ENCODE assay signal across 20 cellular contexts in genomic region chr1:40977721-40978120, GRCh38. TPM values are rescaled to one million over a fixed set of nuclear protein-coding genes. Genes with fewer than 3 reads are reported as not detected.
DNase-seq lines count a peak whose midpoint lies in the region; FAIRE-seq and TF ChIP-seq lines count a peak whose summit lies in the region.
"Had no signal": no experiment of that assay in that cellular context is flagged by ENCODE, and none has a peak within 500 bp of the region (broad histone marks: within the 10 kb centered on the region; RNA-seq: fewer than 3 reads in every experiment).

No MANE protein-coding gene starts in this region.

- H3K9me2 ChIP-seq in GM23248 (ENCODE audit: insufficient read depth), result no peaks in the 10 kb centered on the region

- no peak overlapping the region for H3K4me2 ChIP-seq in GM23248 (ENCODE audit: unreplicated experiment)
- H3K4me2 ChIP-seq in astrocyte (ENCODE audit: low read length), result no peak overlapping the region
- H3K4me2 ChIP-seq: KMS-11 had no signal

- peak overlapping the region; percentile 96 for H3K27ac Mint-ChIP-seq in astrocyte (ENCODE audit: unreplicated experiment)
- H3K27ac Mint-ChIP-seq: memory B cell had no signal

- H3K36me3 Mint-ChIP-seq in astrocyte (ENCODE audit: low read depth, unreplicated experiment), result no peaks in the 10 kb centered on the region
- H3K36me3 Mint-ChIP-seq: memory B cell had no signal

- H3K4me1 Mint-ChIP-seq in astrocyte (ENCODE audit: low read depth, unreplicated experiment), result peaks cover 43% of the 10 kb centered on the region

- in situ Hi-C loops in ACHN (cut with HindIII; ENCODE audit: low pct_ligation_motif_present, low pct_unique_long_range_greater_than_20kb, low sequenced_read_pairs) (no loop called here), GM23248 (cut with MboI) (no loop called here)

- H3F3A ChIP-seq in GM23248 (ENCODE audit: insufficient read depth), result peaks cover 27% of the 10 kb centered on the region

- no peaks in the 10 kb centered on the region for H3K27me3 ChIP-seq in GM23248 (replicated peaks; ENCODE audit: insufficient read depth)
- H3K27me3 ChIP-seq in astrocyte (ENCODE audit: insufficient read depth, low read length), result no peaks in the 10 kb centered on the region
- H3K27me3 ChIP-seq in SJCRH30, result no peaks in the 10 kb centered on the region

- H4K20me1 ChIP-seq in GM23248 (ENCODE audit: insufficient read depth) (no peaks in the 10 kb centered on the region), astrocyte (ENCODE audit: insufficient read depth, low read length) (peaks cover 23% of the 10 kb centered on the region)

- H2AFZ ChIP-seq in GM23248 (no peak overlapping the region), astrocyte (ENCODE audit: low read depth, low read length) (no peak overlapping the region)

- no peak overlapping the region for H3K4me3 Mint-ChIP-seq in astrocyte (ENCODE audit: unreplicated experiment)

- no peaks in the 10 kb centered on the region for H3K27me3 Mint-ChIP-seq in astrocyte (ENCODE audit: low read depth, unreplicated experiment)
- H3K27me3 Mint-ChIP-seq: memory B cell had no signal

- FAIRE-seq in astrocyte (lab: Jason Lieb, UNC), result no peak
- FAIRE-seq: TTC549 had no signal

- peaks cover 24% of the 10 kb centered on the region for H3K4me1 ChIP-seq in GM23248 (ENCODE audit: insufficient read depth)
- H3K4me1 ChIP-seq in astrocyte (ENCODE audit: insufficient read depth, low read length), result peaks cover 27% of the 10 kb centered on the region
- peaks cover 51% of the 10 kb centered on the region for H3K4me1 ChIP-seq in mesodermal cell (ENCODE audit: control insufficient read depth, insufficient read depth, low read length, poor library complexity, severe bottlenecking)
- H3K4me1 ChIP-seq in SJCRH30, result peaks cover 5% of the 10 kb centered on the region; the same call in 1 of the 2 replicates

- H3K9ac ChIP-seq in GM23248 (no peak overlapping the region), astrocyte (ENCODE audit: low read length) (no peak overlapping the region)
- H3K9ac ChIP-seq: KMS-11 had no signal

- H3K36me3 ChIP-seq in GM23248 (ENCODE audit: low read depth) (no peaks in the 10 kb centered on the region), astrocyte (ENCODE audit: insufficient read depth, low read length) (peaks cover 2% of the 10 kb centered on the region), mesodermal cell (ENCODE audit: control insufficient read depth, insufficient read depth, low read length) (peaks cover 13% of the 10 kb centered on the region), SJCRH30 (peaks cover 9% of the 10 kb centered on the region)

- H3K4me3 ChIP-seq in GM23248 (no peak overlapping the region), astrocyte (ENCODE audit: insufficient read depth, low read depth, low read length) (no peak overlapping the region), mesodermal cell (ENCODE audit: extremely low read depth, insufficient read depth, low read length, poor library complexity, severe bottlenecking) (no peak overlapping the region), SJCRH30 (no peak overlapping the region)

- TF ChIP-seq CTCF in astrocyte (IDR thresholded peaks at IDR 0.05; ENCODE audit: insufficient read depth, low read depth, low read length), result no peak

- DNase-seq in ACHN (peak; percentile 22), GM23248 (peak; percentile 23), astrocyte (ENCODE audit: low read depth) (peak; percentile 47), SJCRH30 (no peak), germinal center (ENCODE audit: low spot score) (no peak), nucleus accumbens (lab: John Stamatoyannopoulos, UW) (no peak), NCI-H526 (lab: John Stamatoyannopoulos, UW) (no peak)
- DNase-seq: activated CD4-positive, alpha-beta T cell treated with anti-CD3 and anti-CD28 coated beads for 48 hours; activated gamma-delta T cell treated with Interleukin-2 at 50 U/mL for 16 hours; anterior cingulate cortex; DMS79 treated with DMSO at 0.1 percent for 48 hours; foreskin melanocyte; NCI-H1092; NCI-H2081; NCI-H510A treated with DMSO at 0.1 percent for 48 hours; stimulated activated CD8-positive, alpha-beta memory T cell treated with anti-CD3 and anti-CD28 coated beads, Interleukin-4, amount 100 ng/mL, for 48 hours had no signal

- 100% methylated on average over 1 of the region's 1 CpG for WGBS in GM23248 (ENCODE audit: low coverage in 1 of 2, low lambda C conversion rate in 2 of 2, missing lambda C conversion rate in 2 of 2), 2 experiments
- WGBS in mesodermal cell (ENCODE audit: insufficient coverage in 2 of 2), 2 experiments, result no CpG with 5 or more reads among the region's 1 CpG

- H3K27ac ChIP-seq in GM23248, result no peak overlapping the region; the same call in 1 of the 2 replicates
- H3K27ac ChIP-seq in astrocyte (ENCODE audit: low read depth, low read length), result peak overlapping the region; percentile 66
- H3K27ac ChIP-seq in mesodermal cell (ENCODE audit: low read depth, low read length, severe bottlenecking), result peak overlapping the region; percentile 91
- no peak overlapping the region for H3K27ac ChIP-seq in SJCRH30
- H3K27ac ChIP-seq: KMS-11 had no signal

- no peaks in the 10 kb centered on the region for H3K9me3 Mint-ChIP-seq in astrocyte (ENCODE audit: unreplicated experiment)
- H3K9me3 Mint-ChIP-seq: memory B cell had no signal

- no peaks in the 10 kb centered on the region for H3K9me3 ChIP-seq in GM23248 (ENCODE audit: low read depth)
- H3K9me3 ChIP-seq in astrocyte (ENCODE audit: insufficient read depth, low read depth, low read length), result no peaks in the 10 kb centered on the region
- H3K9me3 ChIP-seq in mesodermal cell (ENCODE audit: control insufficient read depth, low read length), result no peaks in the 10 kb centered on the region
- H3K9me3 ChIP-seq in SJCRH30 (replicated peaks), result no peaks in the 10 kb centered on the region

- H3K79me2 ChIP-seq in GM23248 (ENCODE audit: insufficient read depth), result peaks cover 27% of the 10 kb centered on the region
- H3K79me2 ChIP-seq in astrocyte (ENCODE audit: insufficient read depth, low read length), result peaks cover 28% of the 10 kb centered on the region

RNA-seq across cellular contexts. Expression of gene CTPS1, which starts 1.8 kb away (rescaled TPM):
- total RNA-seq in GM23248 (2014; rRNA removed; shearing (Covaris generic)), result 19.8 and 20.9 TPM in 2 replicates
- polyA plus RNA-seq in GM23248 (2016; fragmentation: Nextera tagmentation; extraction: Ambion mirVana), result 29.0 and 30.3 TPM in 2 replicates
- 80.4 and 91.4 TPM in 2 replicates for total RNA-seq in astrocyte
- 44.3 TPM for polyA plus RNA-seq in mesodermal cell (2013, experiment 1 of 2)
- 43.3 TPM for polyA plus RNA-seq in mesodermal cell (2013, experiment 2 of 2)
- total RNA-seq in SJCRH30 (2014; rRNA removed; shearing (Covaris generic)), result 96.2 and 112 TPM in 2 replicates

RNA-seq across cellular contexts. Expression of gene SLFNL1, which starts 43.8 kb away (rescaled TPM):
- total RNA-seq in GM23248 (2014; rRNA removed; shearing (Covaris generic)), result 0.11 TPM in 1 of 2 replicates, not detected in the other
- polyA plus RNA-seq in GM23248 (2016; fragmentation: Nextera tagmentation; extraction: Ambion mirVana), result 0.21 TPM in 1 of 2 replicates, not detected in the other
- total RNA-seq in astrocyte, result 0.14 and 0.18 TPM in 2 replicates
- polyA plus RNA-seq in mesodermal cell (2013, experiment 1 of 2), result 0.26 TPM
- not detected for polyA plus RNA-seq in mesodermal cell (2013, experiment 2 of 2)
- 0.18 and 0.26 TPM in 2 replicates for total RNA-seq in SJCRH30 (2014; rRNA removed; shearing (Covaris generic))

Comparison
In these comparisons a context has a peak if more than half of its experiments do, and no peak if none do; other contexts are left out.
1. DNase-seq: peak in ACHN (single experiment), GM23248 (single experiment) and astrocyte (single experiment); none in SJCRH30 (0 of 2), germinal center (single experiment), nucleus accumbens (0 of 56) and NCI-H526 (0 of 2).
2. H3K27ac ChIP-seq: peak in astrocyte (single experiment) and mesodermal cell (single experiment); none in GM23248 (single experiment) and SJCRH30 (single experiment).